Comparison of ENCODE assay signal across 35 cellular contexts in the genomic region with DNA sequence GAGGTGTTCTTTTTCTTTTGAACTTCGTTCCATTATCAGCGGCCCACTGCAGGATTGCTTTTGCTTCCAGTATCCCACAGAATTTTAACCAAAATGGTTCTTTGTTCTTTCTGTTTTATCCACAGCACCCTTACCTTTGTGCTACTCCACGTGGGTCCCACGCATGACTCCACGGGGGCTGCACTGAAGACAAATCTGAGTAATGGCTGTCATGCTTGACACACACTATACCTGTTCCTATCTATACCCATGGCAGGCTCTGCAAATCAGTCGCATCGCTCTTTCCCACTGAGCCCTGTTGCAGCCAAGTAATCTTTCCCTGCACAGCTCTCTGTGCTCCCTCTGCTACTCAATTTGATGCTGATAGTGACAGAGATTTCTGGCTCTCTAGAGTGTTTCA.
"Had no signal": no experiment of that assay in that cellular context is flagged by ENCODE, and none has a peak within 500 bp of the region (broad histone marks: within the 10 kb centered on the region; RNA-seq: fewer than 3 reads in every experiment).

No MANE protein-coding gene starts in this region.

- H3K27ac ChIP-seq: KMS-11 had no signal

- DNase-seq: Karpas-422, Kasumi-1, KG1, MG63, MM.1S, MV-4-11, NCI-H1048, NCI-H1092, NCI-H1092 treated with DMSO at 0.1 percent for 48 hours, NCI-H1105, NCI-H1105 treated with DMSO at 0.1 percent for 48 hours, NCI-H1417, NCI-H1417 treated with DMSO at 0.1 percent for 48 hours, NCI-H1436, NCI-H1436 treated with DMSO at 0.1 percent for 48 hours, NCI-H146, NCI-H1694, NCI-H1694 treated with DMSO at 0.1 percent for 48 hours, NCI-H187, NCI-H187 treated with DMSO at 0.1 percent for 48 hours, NCI-H1930, NCI-H2029, NCI-H2081, NCI-H2081 treated with DMSO at 0.1 percent for 48 hours, NCI-H2107, NCI-H2171, NCI-H2171 treated with DMSO at 0.1 percent for 48 hours, NCI-H2227 treated with DMSO at 0.1 percent for 48 hours, NCI-H226, NCI-H345, NCI-H446, NCI-H446 treated with DMSO at 0.1 percent for 48 hours, NCI-H510A, NCI-H510A treated with DMSO at 0.1 percent for 48 hours had no signal
